Comparison of ENCODE assay signal across 8 cellular contexts in genomic region chr18:62526098-62527025, GRCh38. TPM values are rescaled to one million over a fixed set of nuclear protein-coding genes. Genes with fewer than 3 reads are reported as not detected.
DNase-seq lines count a peak whose midpoint lies in the region; ATAC-seq, FAIRE-seq and TF ChIP-seq lines count a peak whose summit lies in the region.

No MANE protein-coding gene starts in this region.

- H3K9me2 ChIP-seq in OCI-LY7 (ENCODE audit: insufficient read depth, low read length) = no peaks in the 10 kb centered on the region

- H3K27me3 ChIP-seq in esophagus squamous epithelium (no peaks in the 10 kb centered on the region), muscle layer of duodenum (ENCODE audit: low read depth, low read length) (no peaks in the 10 kb centered on the region)

- H3K27me3 Mint-ChIP-seq in activated T-cell treated with anti-CD3 and anti-CD28 coated beads, Interleukin-2, amount 50 U/mL, for 72 hours (ENCODE audit: low read depth) = no peaks in the 10 kb centered on the region

- H3K4me3 ChIP-seq in A549 (peak overlapping the region; percentile 92), OCI-LY7 (ENCODE audit: low read depth, low read length, poor library complexity, severe bottlenecking) (peak overlapping the region; percentile 87), esophagus squamous epithelium (peak overlapping the region; percentile 90 to 97 (median 94)), muscle layer of duodenum (ENCODE audit: low read depth in 1 of 2, low read length in 2 of 2) (peak overlapping the region; percentile 90 to 98)

- peaks cover 63% of the 10 kb centered on the region for H3K79me2 ChIP-seq in OCI-LY7 (ENCODE audit: insufficient read depth, low read depth, low read length)

- intact Hi-C loops in OCI-LY7 (cut with micrococcal nuclease; ENCODE audit: unreplicated experiment) (loop anchor here (5.0 kb wide), 1 partner anchor 191 kb away; the partner anchor contains the start of gene PHLPP1), esophagus squamous epithelium (cut with DNase I) (no loop called here)

- H3K27ac ChIP-seq in A549 (peak overlapping the region; percentile 97 to 99), OCI-LY7 (ENCODE audit: low read depth, low read length, poor library complexity, severe bottlenecking) (peak overlapping the region; percentile 78), esophagus squamous epithelium (peak overlapping the region; percentile 95 to 99 (median 99)), muscle layer of duodenum (ENCODE audit: low read length) (peak overlapping the region; percentile 93)

- ATAC-seq in A549 (peak; percentile 17 to 52; a peak in 3 of 6 replicates), GM18517 (IDR thresholded peaks at IDR 0.05; ENCODE audit: unreplicated experiment) (peak; percentile 29)
- peak; percentile 9 to 19 for ATAC-seq in activated T-cell treated with anti-CD3 and anti-CD28 coated beads, Interleukin-2, amount 50 U/mL, for 72 hours (replicated peaks in 1 of 2)

- peak overlapping the region; percentile 99 for H3K27ac Mint-ChIP-seq in activated T-cell treated with anti-CD3 and anti-CD28 coated beads, Interleukin-2, amount 50 U/mL, for 72 hours

- FAIRE-seq in A549 (lab: Jason Lieb, UNC) (no peak), HTR-8/SVneo (lab: Jason Lieb, UNC) (no peak)

- TF ChIP-seq POLR2A in A549 (IDR thresholded peaks at IDR 0.05; ENCODE audit: low read length) = peak; percentile 54
- TF ChIP-seq POLR2A in esophagus squamous epithelium (IDR thresholded peaks at IDR 0.05) = peak in 2 of 4 donors; percentile 79 to 89

- POLR2A ChIA-PET in A549 (lab: Yijun Ruan, JAX) = interaction anchor here (0.7 to 1.3 kb wide), 4 partner anchors 89 to 339 kb away, joined by 3 to 4 read pairs (median 4); partner anchors contain the start of genes PIGN and RELCH
- POLR2A ChIA-PET in OCI-LY7 (lab: Charles Lee) = no interaction called here

- TF ChIP-seq CTCF in A549 (IDR thresholded peaks at IDR 0.05) (no peak), OCI-LY7 (conservative IDR thresholded peaks at IDR 0.05; ENCODE audit: low read length) (no peak), esophagus squamous epithelium (IDR thresholded peaks at IDR 0.05) (no peak)

- H3K9me3 Mint-ChIP-seq in activated T-cell treated with anti-CD3 and anti-CD28 coated beads, Interleukin-2, amount 50 U/mL, for 72 hours = no peaks in the 10 kb centered on the region

- H3K4me3 Mint-ChIP-seq in activated T-cell treated with anti-CD3 and anti-CD28 coated beads, Interleukin-2, amount 50 U/mL, for 72 hours = peak overlapping the region; percentile 99 to 100

- DNase-seq in A549 (ENCODE audit: low read depth in 1 of 2, low spot score in 1 of 2) (peak; percentile 54 to 80), HTR-8/SVneo (ENCODE audit: insufficient read length, low spot score) (peak; percentile 60), OCI-LY7 (ENCODE audit: low spot score) (peak; percentile 75), esophagus squamous epithelium (lab: John Stamatoyannopoulos, UW) (no peak)
- peak; percentile 77 to 84 for DNase-seq in activated T-cell treated with anti-CD3 and anti-CD28 coated beads, Interleukin-2, amount 50 U/mL, for 72 hours
- peak; percentile 33 for DNase-seq in stimulated activated CD8-positive, alpha-beta memory T cell treated with anti-CD3 and anti-CD28 coated beads, Interleukin-7, amount 100 ng/mL, for 24 hours (ENCODE audit: low read depth)

- H3K4me2 ChIP-seq in A549 = peak overlapping the region; percentile 98
- peak overlapping the region; percentile 87 for H3K4me2 ChIP-seq in OCI-LY7 (ENCODE audit: low read length)

- H3K4me1 ChIP-seq in A549 = peaks cover 13% of the 10 kb centered on the region; the same call in 2 of the 3 replicates
- H3K4me1 ChIP-seq in OCI-LY7 (ENCODE audit: insufficient read depth, low read length, poor library complexity, severe bottlenecking) = peaks cover 41% of the 10 kb centered on the region
- peaks cover 11 to 56% (median 24%) of the 10 kb centered on the region in 3 donors for H3K4me1 ChIP-seq in esophagus squamous epithelium
- peaks cover 13 to 38% of the 10 kb centered on the region in 2 donors for H3K4me1 ChIP-seq in muscle layer of duodenum (ENCODE audit: control insufficient read depth in 1 of 2, insufficient read depth in 2 of 2, low read length in 2 of 2)

- H4K20me1 ChIP-seq in OCI-LY7 (ENCODE audit: insufficient read depth, low read length) = no peaks in the 10 kb centered on the region; the same call in 1 of the 2 replicates

- H3K4me1 Mint-ChIP-seq in activated T-cell treated with anti-CD3 and anti-CD28 coated beads, Interleukin-2, amount 50 U/mL, for 72 hours (ENCODE audit: low read depth) = peaks cover 52% of the 10 kb centered on the region

- CTCF ChIA-PET in A549 (lab: Yijun Ruan, JAX) = no interaction called here
- CTCF ChIA-PET in OCI-LY7 (lab: Charles Lee; ENCODE audit: unreplicated experiment) = no interaction called here

- H2AFZ ChIP-seq in OCI-LY7 (ENCODE audit: low read length) = peak overlapping the region; percentile 41; the same call in 1 of the 2 replicates

- no TSS peak for BruUV-seq in OCI-LY7 (replicated peaks; lab: Mats Ljungman, UMichigan)

- no peak for TF ChIP-seq EP300 in A549 (IDR thresholded peaks at IDR 0.05)

- no peak for TF ChIP-seq RAD21 in A549 (conservative IDR thresholded peaks at IDR 0.05 in 1 of 2, IDR thresholded peaks at IDR 0.05 in 1 of 2)

- WGBS in A549 (ENCODE audit: missing lambda C conversion rate) = 3% methylated on average over 14 of the region's 74 CpGs
- 2 to 3% methylated on average over 12 to 23 of the region's 74 CpGs for WGBS in esophagus squamous epithelium, 2 donors

- H3K36me3 ChIP-seq in OCI-LY7 (ENCODE audit: insufficient read depth, low read length) = no peaks in the 10 kb centered on the region
- no peaks in the 10 kb centered on the region for H3K36me3 ChIP-seq in esophagus squamous epithelium
- H3K36me3 ChIP-seq in muscle layer of duodenum (ENCODE audit: control insufficient read depth in 1 of 2, insufficient read depth in 2 of 2, low read length in 2 of 2) = no peaks in the 10 kb centered on the region

- H3K9me3 ChIP-seq in A549 (no peaks in the 10 kb centered on the region), OCI-LY7 (ENCODE audit: low read length) (no peaks in the 10 kb centered on the region), esophagus squamous epithelium (no peaks in the 10 kb centered on the region), muscle layer of duodenum (ENCODE audit: control insufficient read depth in 1 of 2, low read length in 2 of 2) (no peaks in the 10 kb centered on the region)

- H3K36me3 Mint-ChIP-seq in activated T-cell treated with anti-CD3 and anti-CD28 coated beads, Interleukin-2, amount 50 U/mL, for 72 hours (ENCODE audit: insufficient read depth in 2 of 2) = peaks cover 11 to 13% of the 10 kb centered on the region in 2 donors

TF ChIP-seq in A549, 52 proteins besides CTCF, POLR2A, EP300 and RAD21 (continues in another document):
- TF ChIP-seq USF2 (IDR thresholded peaks at IDR 0.05) (peak; percentile 64), HDAC2 (IDR thresholded peaks at IDR 0.05) (no peak), ZC3H11A (IDR thresholded peaks at IDR 0.05) (no peak), HMGXB4 (CRISPR knock-in tag; IDR thresholded peaks at IDR 0.05; ENCODE audit: borderline replicate concordance) (no peak), POLR2AphosphoS2 (conservative IDR thresholded peaks at IDR 0.05; ENCODE audit: low read length) (no peak), CHD4 (IDR thresholded peaks at IDR 0.05; ENCODE audit: borderline replicate concordance) (no peak), TP53 (CRISPR knock-in tag; IDR thresholded peaks at IDR 0.05) (no peak), HES2 (IDR thresholded peaks at IDR 0.05) (no peak), MAX (IDR thresholded peaks at IDR 0.05) (peak; percentile 82)

RNA-seq across cellular contexts. Expression of gene ZCCHC2, which starts 3.5 kb away (rescaled TPM):
- polyA plus RNA-seq in A549 (2011; rRNA removed) (12.5 and 15.5 TPM in 2 replicates), A549 (2017; fragmentation: RNase III; extraction: RNeasy Plus Mini Kit Qiagen cat#74134 plus additional on column Dnase treatment) (7.5 to 8.4 TPM (median 7.6 TPM) in 3 replicates)
- polyA plus RNA-seq in A549 (2012; cell fraction: cytosol; rRNA removed) = 7.6 and 9.2 TPM in 2 replicates
- polyA plus RNA-seq in A549 (2012; cell fraction: nucleus; rRNA removed) = 11.4 and 15.1 TPM in 2 replicates
- polyA minus RNA-seq in A549 (2011; rRNA and poly(A)+ RNA removed) = 27.3 and 32.6 TPM in 2 replicates
- 13.5 and 17.5 TPM in 2 replicates for total RNA-seq in OCI-LY7 (2014; rRNA removed; shearing (Covaris generic))
- total RNA-seq in OCI-LY7 (2022) (16.8 and 16.9 TPM in 2 replicates), esophagus squamous epithelium (10 to 100 TPM in 3 of 4 donors, 1 to 10 TPM in 1; 9.3 to 15.3 (median 11.3) TPM)
- total RNA-seq in activated T-cell treated with anti-CD3 and anti-CD28 coated beads, Interleukin-2, amount 50 U/mL, for 72 hours = 10 to 100 TPM; 38.7 to 42.6 TPM
